Comparison of ENCODE assay signal across 10 cellular contexts in genomic region chr10:95474228-95475002, GRCh38.
DNase-seq lines count a peak whose midpoint lies in the region; ATAC-seq and TF ChIP-seq lines count a peak whose summit lies in the region.
"Had no signal": no experiment of that assay in that cellular context is flagged by ENCODE, and none has a peak within 500 bp of the region (broad histone marks: within the 10 kb centered on the region; RNA-seq: fewer than 3 reads in every experiment).

No MANE protein-coding gene starts in this region.

- H3F3A ChIP-seq in smooth muscle cell (ENCODE audit: low read depth): peaks cover 4% of the 10 kb centered on the region

- ATAC-seq in HG03442 (IDR thresholded peaks at IDR 0.05; ENCODE audit: unreplicated experiment) (no peak), GM21723 (IDR thresholded peaks at IDR 0.05; ENCODE audit: unreplicated experiment) (no peak)

- H3K9ac ChIP-seq in HUES6 (ENCODE audit: low read length): no peak overlapping the region
- H3K9ac ChIP-seq in smooth muscle cell (ENCODE audit: low read depth): peak overlapping the region; percentile 44

- H3K4me3 Mint-ChIP-seq in glutamatergic neuron (ENCODE audit: unreplicated experiment): no peak overlapping the region

- H3K27me3 ChIP-seq in HUES6 (ENCODE audit: control insufficient read depth, insufficient read depth, low read length) (no peaks in the 10 kb centered on the region), right atrium auricular region (no peaks in the 10 kb centered on the region), smooth muscle cell (ENCODE audit: low read depth) (no peaks in the 10 kb centered on the region)

- in situ Hi-C loops in astrocyte of the spinal cord (cut with HindIII; ENCODE audit: low sequenced_read_pairs): no loop called here

- peaks cover 8% of the 10 kb centered on the region for H3K9me3 Mint-ChIP-seq in glutamatergic neuron (ENCODE audit: unreplicated experiment)

- peaks cover 3% of the 10 kb centered on the region for H3K27me3 Mint-ChIP-seq in glutamatergic neuron (ENCODE audit: unreplicated experiment)

- no peak overlapping the region for H3K4me3 ChIP-seq in HUES6 (ENCODE audit: low read depth, low read length)
- H3K4me3 ChIP-seq in astrocyte of the spinal cord (ENCODE audit: low read depth, low read length): no peak overlapping the region
- no peak overlapping the region for H3K4me3 ChIP-seq in right atrium auricular region
- peak overlapping the region; percentile 17 for H3K4me3 ChIP-seq in smooth muscle cell

- H3K36me3 Mint-ChIP-seq in glutamatergic neuron (ENCODE audit: unreplicated experiment): no peaks in the 10 kb centered on the region

- H3K9me3 ChIP-seq in HUES6 (ENCODE audit: control insufficient read depth, insufficient read depth, low read depth, low read length): no peaks in the 10 kb centered on the region
- no peaks in the 10 kb centered on the region for H3K9me3 ChIP-seq in right atrium auricular region
- no peaks in the 10 kb centered on the region for H3K9me3 ChIP-seq in smooth muscle cell (replicated peaks; ENCODE audit: low read depth)

- H2AFZ ChIP-seq in smooth muscle cell (ENCODE audit: low read depth): no peak overlapping the region

- no peak overlapping the region for H3K27ac Mint-ChIP-seq in glutamatergic neuron (ENCODE audit: unreplicated experiment)

- H3K36me3 ChIP-seq in HUES6 (ENCODE audit: control insufficient read depth, insufficient read depth, low read length) (no peaks in the 10 kb centered on the region), right atrium auricular region (no peaks in the 10 kb centered on the region), smooth muscle cell (ENCODE audit: low read depth) (no peaks in the 10 kb centered on the region)

- H3K4me1 ChIP-seq in HUES6 (ENCODE audit: control insufficient read depth, insufficient read depth, low read length) (peaks cover 74% of the 10 kb centered on the region), right atrium auricular region (peaks cover 0 to 87% of the 10 kb centered on the region in 2 donors), smooth muscle cell (ENCODE audit: low read depth) (peaks cover 17% of the 10 kb centered on the region)

- H3K27ac ChIP-seq in HUES6 (ENCODE audit: low read depth, low read length) (peak overlapping the region; percentile 1; the same call in 1 of the 2 replicates), right atrium auricular region (peak overlapping the region; percentile 90 to 99), smooth muscle cell (ENCODE audit: low read depth) (peak overlapping the region; percentile 72)

- 19% methylated on average over 7 of the region's 7 CpGs for WGBS in smooth muscle cell (ENCODE audit: low lambda C conversion rate)

- H4K20me1 ChIP-seq in smooth muscle cell (ENCODE audit: low read depth): no peaks in the 10 kb centered on the region

- TF ChIP-seq CTCF in astrocyte of the spinal cord (IDR thresholded peaks at IDR 0.05; ENCODE audit: low read depth, low read length) (no peak), right atrium auricular region (IDR thresholded peaks at IDR 0.05) (peak in 1 of 2 donors; percentile 30), smooth muscle cell (IDR thresholded peaks at IDR 0.05; ENCODE audit: borderline replicate concordance, insufficient read depth, poor library complexity, severe bottlenecking) (no peak), glutamatergic neuron (IDR thresholded peaks at IDR 0.05; ENCODE audit: partially characterized antibody, unreplicated experiment) (no peak)

- peak; percentile 63 for DNase-seq in astrocyte of the spinal cord (ENCODE audit: low read depth, low spot score)
- no peak for DNase-seq in right atrium auricular region (ENCODE audit: low spot score)
- DNase-seq in smooth muscle cell (lab: John Stamatoyannopoulos, UW; ENCODE audit: unreplicated experiment): no peak
- no peak for DNase-seq in glutamatergic neuron
- DNase-seq in NCI-H1048 (lab: John Stamatoyannopoulos, UW): no peak
- DNase-seq: IMR-90, SW 1271 had no signal

- H3K4me2 ChIP-seq in smooth muscle cell: peak overlapping the region; percentile 83

- H3K79me2 ChIP-seq in smooth muscle cell (ENCODE audit: low read depth): peaks cover 4% of the 10 kb centered on the region

- H3K4me1 Mint-ChIP-seq in glutamatergic neuron (ENCODE audit: low read depth, unreplicated experiment): peaks cover 40% of the 10 kb centered on the region

Comparison
In these comparisons a context has a peak if more than half of its experiments do, and no peak if none do; other contexts are left out.
1. H3K27ac ChIP-seq: peak in every context shown above with its lines; median percentile 94 in right atrium auricular region; 72 in smooth muscle cell; 1 in HUES6.